Comparison of ENCODE assay signal across 16 cellular contexts in genomic region chr22:35191412-35191811, GRCh38.
DNase-seq lines count a peak whose midpoint lies in the region; ATAC-seq and TF ChIP-seq lines count a peak whose summit lies in the region.
"Had no signal": no experiment of that assay in that cellular context is flagged by ENCODE, and none has a peak within 500 bp of the region (broad histone marks: within the 10 kb centered on the region; RNA-seq: fewer than 3 reads in every experiment).

No MANE protein-coding gene starts in this region.

- H3K4me3 ChIP-seq in prostate gland: no peak overlapping the region

- TF ChIP-seq POLR2A in prostate gland (IDR thresholded peaks at IDR 0.05): no peak

- 15% methylated on average over 2 of the region's 2 CpGs for WGBS in prostate gland

- ATAC-seq in GM18511 (IDR thresholded peaks at IDR 0.05; ENCODE audit: unreplicated experiment) (no peak), WTC11 (no peak)
- ATAC-seq: T-helper 17 cell had no signal

- peaks cover 9% of the 10 kb centered on the region for H3K4me1 ChIP-seq in prostate gland (replicated peaks)

- no peaks in the 10 kb centered on the region for H3K4me1 Mint-ChIP-seq in WTC11
- H3K4me1 Mint-ChIP-seq: activated CD4-positive, alpha-beta T cell treated with anti-CD3 and anti-CD28 coated beads, Interleukin-2, amount 10 ng/mL, durations not matched to agents 24 days and 14 days; CD8-positive, alpha-beta memory T cell; T-helper 17 cell had no signal

- peak; percentile 55 for DNase-seq in HCEC 1CT
- DNase-seq in RWPE1 (ENCODE audit: low spot score): peak; percentile 27
- peak; percentile 7 for DNase-seq in fibroblast of gingiva (ENCODE audit: low read depth)
- DNase-seq in prostate gland (ENCODE audit: low spot score): peak; percentile 86
- DNase-seq in WTC11 (ENCODE audit: low spot score): no peak
- no peak for DNase-seq in G401 (ENCODE audit: low spot score)
- DNase-seq in GM10248 (ENCODE audit: extremely low spot score): no peak
- DNase-seq: activated CD4-positive, alpha-beta T cell treated with anti-CD3 and anti-CD28 coated beads, Interleukin-2, amount 10 ng/mL, durations not matched to agents 24 days and 14 days; anterior cingulate cortex; CD8-positive, alpha-beta memory T cell; effector CD4-positive, alpha-beta T cell; NCI-H2227 treated with DMSO at 0.1 percent for 48 hours; OCI-M1; small intestine; T-helper 17 cell had no signal

- H3K27ac ChIP-seq in RWPE1 (no peak overlapping the region), prostate gland (peak overlapping the region; percentile 55 to 56)

- CTCF ChIA-PET in RWPE1 (lab: Yijun Ruan, JAX) (no interaction called here), WTC11 (lab: Charles Lee) (no interaction called here), GM10248 (lab: Yijun Ruan, JAX) (no interaction called here)

- no peaks in the 10 kb centered on the region for H3K36me3 Mint-ChIP-seq in WTC11
- H3K36me3 Mint-ChIP-seq: CD8-positive, alpha-beta memory T cell had no signal

- no peaks in the 10 kb centered on the region for H3K9me3 ChIP-seq in prostate gland

- POLR2A ChIA-PET in RWPE1 (lab: Yijun Ruan, JAX; ENCODE audit: low non-redundant PET) (no interaction called here), WTC11 (lab: Charles Lee) (no interaction called here), GM10248 (lab: Yijun Ruan, JAX) (no interaction called here)

- TF ChIP-seq CTCF in RWPE1 (conservative IDR thresholded peaks at IDR 0.05; ENCODE audit: low read depth): no peak
- TF ChIP-seq CTCF in prostate gland (IDR thresholded peaks at IDR 0.05): no peak
- TF ChIP-seq CTCF in WTC11 (IDR thresholded peaks at IDR 0.05): no peak
- TF ChIP-seq CTCF in GM10248 (IDR thresholded peaks at IDR 0.05; ENCODE audit: control extremely low read depth, extremely low read depth, low read depth, missing control alignments): no peak

- H3K36me3 ChIP-seq in prostate gland: no peaks in the 10 kb centered on the region

- intact Hi-C loops in prostate gland (cut with DNase I): no loop called here

- no peak overlapping the region for H3K27ac Mint-ChIP-seq in WTC11
- H3K27ac Mint-ChIP-seq: activated CD4-positive, alpha-beta T cell treated with anti-CD3 and anti-CD28 coated beads, Interleukin-2, amount 10 ng/mL, durations not matched to agents 24 days and 14 days; T-helper 17 cell had no signal

- no peak overlapping the region for H3K4me3 Mint-ChIP-seq in WTC11
- H3K4me3 Mint-ChIP-seq: activated CD4-positive, alpha-beta T cell treated with anti-CD3 and anti-CD28 coated beads, Interleukin-2, amount 10 ng/mL, durations not matched to agents 24 days and 14 days; CD8-positive, alpha-beta memory T cell; T-helper 17 cell had no signal

- in situ Hi-C loops in G401 (cut with HindIII; ENCODE audit: low sequenced_read_pairs): no loop called here

- no peaks in the 10 kb centered on the region for H3K27me3 ChIP-seq in prostate gland (replicated peaks; ENCODE audit: insufficient read depth)

- no peaks in the 10 kb centered on the region; the same call in 1 of the 2 replicates for H3K27me3 Mint-ChIP-seq in WTC11 (ENCODE audit: low read depth)
- H3K27me3 Mint-ChIP-seq: activated CD4-positive, alpha-beta T cell treated with anti-CD3 and anti-CD28 coated beads, Interleukin-2, amount 10 ng/mL, durations not matched to agents 24 days and 14 days had no signal

- H3K9me3 Mint-ChIP-seq in WTC11: peaks cover 24% of the 10 kb centered on the region

TF ChIP-seq in WTC11, 78 proteins besides CTCF, POLR2A, EP300 and RAD21:
- TF ChIP-seq NR3C1 (CRISPR knock-in tag; conservative IDR thresholded peaks at IDR 0.05; ENCODE audit: low read depth): no peak
- TF ChIP-seq MAX (CRISPR knock-in tag; IDR thresholded peaks at IDR 0.05): no peak
- TF ChIP-seq FOXP4 (CRISPR knock-in tag; IDR thresholded peaks at IDR 0.05): no peak
- no peak for TF ChIP-seq EMX1 (CRISPR knock-in tag; IDR thresholded peaks at IDR 0.05)
- TF ChIP-seq E2F5 (CRISPR knock-in tag; IDR thresholded peaks at IDR 0.05): no peak
- TF ChIP-seq MYBL2 (CRISPR knock-in tag; IDR thresholded peaks at IDR 0.05): no peak
- no peak for TF ChIP-seq ARID4B (CRISPR knock-in tag; IDR thresholded peaks at IDR 0.05; ENCODE audit: borderline replicate concordance)
- no peak for TF ChIP-seq JAZF1 (CRISPR knock-in tag; IDR thresholded peaks at IDR 0.05)

Comparison
In these comparisons a context has a peak if more than half of its experiments do, and no peak if none do; other contexts are left out.
1. DNase-seq: peak in HCEC 1CT (single experiment), RWPE1 (single experiment), fibroblast of gingiva (single experiment) and prostate gland (single experiment); none in WTC11 (single experiment), G401 (single experiment) and GM10248 (single experiment).